1 cellular context compared by ENCODE assay signal in the genomic region with DNA sequence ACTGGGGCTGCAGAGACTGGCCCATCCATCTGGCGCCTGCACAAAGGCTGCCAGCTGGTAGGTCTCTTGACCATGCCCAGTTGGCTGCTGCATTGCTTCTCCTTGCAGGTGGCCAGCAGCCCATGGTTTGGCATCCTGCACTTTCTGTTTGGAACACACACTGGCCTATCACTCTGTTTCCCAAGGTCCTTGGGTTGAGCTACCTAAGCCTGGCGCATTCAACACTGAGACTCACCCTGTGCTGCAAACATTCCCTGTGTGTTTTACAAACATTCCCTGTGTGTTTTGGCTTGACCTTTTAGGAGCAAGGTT.
TF ChIP-seq lines count a peak whose summit lies in the region.

No MANE protein-coding gene starts in this region.

TF ChIP-seq in GM23338, 12 proteins besides CTCF, POLR2A, EP300 and RAD21:
- no peak for TF ChIP-seq CREB1 (CRISPR knock-in tag; IDR thresholded peaks at IDR 0.05; ENCODE audit: low read depth)
- TF ChIP-seq ZNF331 (CRISPR knock-in tag; IDR thresholded peaks at IDR 0.05; ENCODE audit: low read depth), result no peak
- no peak for TF ChIP-seq NANOG (IDR thresholded peaks at IDR 0.05; ENCODE audit: borderline replicate concordance)
- TF ChIP-seq, protein P1, sequence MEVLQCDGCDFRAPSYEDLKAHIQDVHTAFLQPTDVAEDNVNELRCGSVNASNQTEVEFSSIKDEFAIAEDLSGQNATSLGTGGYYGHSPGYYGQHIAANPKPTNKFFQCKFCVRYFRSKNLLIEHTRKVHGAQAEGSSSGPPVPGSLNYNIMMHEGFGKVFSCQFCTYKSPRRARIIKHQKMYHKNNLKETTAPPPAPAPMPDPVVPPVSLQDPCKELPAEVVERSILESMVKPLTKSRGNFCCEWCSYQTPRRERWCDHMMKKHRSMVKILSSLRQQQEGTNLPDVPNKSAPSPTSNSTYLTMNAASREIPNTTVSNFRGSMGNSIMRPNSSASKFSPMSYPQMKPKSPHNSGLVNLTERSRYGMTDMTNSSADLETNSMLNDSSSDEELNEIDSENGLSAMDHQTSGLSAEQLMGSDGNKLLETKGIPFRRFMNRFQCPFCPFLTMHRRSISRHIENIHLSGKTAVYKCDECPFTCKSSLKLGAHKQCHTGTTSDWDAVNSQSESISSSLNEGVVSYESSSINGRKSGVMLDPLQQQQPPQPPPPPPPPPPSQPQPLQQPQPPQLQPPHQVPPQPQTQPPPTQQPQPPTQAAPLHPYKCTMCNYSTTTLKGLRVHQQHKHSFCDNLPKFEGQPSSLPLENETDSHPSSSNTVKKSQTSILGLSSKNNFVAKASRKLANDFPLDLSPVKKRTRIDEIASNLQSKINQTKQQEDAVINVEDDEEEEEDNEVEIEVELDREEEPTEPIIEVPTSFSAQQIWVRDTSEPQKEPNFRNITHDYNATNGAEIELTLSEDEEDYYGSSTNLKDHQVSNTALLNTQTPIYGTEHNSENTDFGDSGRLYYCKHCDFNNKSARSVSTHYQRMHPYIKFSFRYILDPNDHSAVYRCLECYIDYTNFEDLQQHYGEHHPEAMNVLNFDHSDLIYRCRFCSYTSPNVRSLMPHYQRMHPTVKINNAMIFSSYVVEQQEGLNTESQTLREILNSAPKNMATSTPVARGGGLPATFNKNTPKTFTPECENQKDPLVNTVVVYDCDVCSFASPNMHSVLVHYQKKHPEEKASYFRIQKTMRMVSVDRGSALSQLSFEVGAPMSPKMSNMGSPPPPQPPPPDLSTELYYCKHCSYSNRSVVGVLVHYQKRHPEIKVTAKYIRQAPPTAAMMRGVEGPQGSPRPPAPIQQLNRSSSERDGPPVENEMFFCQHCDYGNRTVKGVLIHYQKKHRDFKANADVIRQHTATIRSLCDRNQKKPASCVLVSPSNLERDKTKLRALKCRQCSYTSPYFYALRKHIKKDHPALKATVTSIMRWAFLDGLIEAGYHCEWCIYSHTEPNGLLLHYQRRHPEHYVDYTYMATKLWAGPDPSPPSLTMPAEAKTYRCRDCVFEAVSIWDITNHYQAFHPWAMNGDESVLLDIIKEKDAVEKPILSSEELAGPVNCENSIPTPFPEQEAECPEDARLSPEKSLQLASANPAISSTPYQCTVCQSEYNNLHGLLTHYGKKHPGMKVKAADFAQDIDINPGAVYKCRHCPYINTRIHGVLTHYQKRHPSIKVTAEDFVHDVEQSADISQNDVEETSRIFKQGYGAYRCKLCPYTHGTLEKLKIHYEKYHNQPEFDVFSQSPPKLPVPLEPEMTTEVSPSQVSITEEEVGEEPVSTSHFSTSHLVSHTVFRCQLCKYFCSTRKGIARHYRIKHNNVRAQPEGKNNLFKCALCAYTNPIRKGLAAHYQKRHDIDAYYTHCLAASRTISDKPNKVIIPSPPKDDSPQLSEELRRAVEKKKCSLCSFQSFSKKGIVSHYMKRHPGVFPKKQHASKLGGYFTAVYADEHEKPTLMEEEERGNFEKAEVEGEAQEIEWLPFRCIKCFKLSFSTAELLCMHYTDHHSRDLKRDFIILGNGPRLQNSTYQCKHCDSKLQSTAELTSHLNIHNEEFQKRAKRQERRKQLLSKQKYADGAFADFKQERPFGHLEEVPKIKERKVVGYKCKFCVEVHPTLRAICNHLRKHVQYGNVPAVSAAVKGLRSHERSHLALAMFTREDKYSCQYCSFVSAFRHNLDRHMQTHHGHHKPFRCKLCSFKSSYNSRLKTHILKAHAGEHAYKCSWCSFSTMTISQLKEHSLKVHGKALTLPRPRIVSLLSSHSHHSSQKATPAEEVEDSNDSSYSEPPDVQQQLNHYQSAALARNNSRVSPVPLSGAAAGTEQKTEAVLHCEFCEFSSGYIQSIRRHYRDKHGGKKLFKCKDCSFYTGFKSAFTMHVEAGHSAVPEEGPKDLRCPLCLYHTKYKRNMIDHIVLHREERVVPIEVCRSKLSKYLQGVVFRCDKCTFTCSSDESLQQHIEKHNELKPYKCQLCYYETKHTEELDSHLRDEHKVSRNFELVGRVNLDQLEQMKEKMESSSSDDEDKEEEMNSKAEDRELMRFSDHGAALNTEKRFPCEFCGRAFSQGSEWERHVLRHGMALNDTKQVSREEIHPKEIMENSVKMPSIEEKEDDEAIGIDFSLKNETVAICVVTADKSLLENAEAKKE (CRISPR knock-in tag; IDR thresholded peaks at IDR 0.05), result no peak
- no peak for TF ChIP-seq POLR2AphosphoS5 (IDR thresholded peaks at IDR 0.05; ENCODE audit: low read depth)
- no peak for TF ChIP-seq JUNB (IDR thresholded peaks at IDR 0.05; ENCODE audit: unreplicated experiment)
- TF ChIP-seq EZH2phosphoT487 (IDR thresholded peaks at IDR 0.05; ENCODE audit: unreplicated experiment), result no peak
- TF ChIP-seq ZNF114 (CRISPR knock-in tag; IDR thresholded peaks at IDR 0.05), result no peak
- TF ChIP-seq, protein P2, sequence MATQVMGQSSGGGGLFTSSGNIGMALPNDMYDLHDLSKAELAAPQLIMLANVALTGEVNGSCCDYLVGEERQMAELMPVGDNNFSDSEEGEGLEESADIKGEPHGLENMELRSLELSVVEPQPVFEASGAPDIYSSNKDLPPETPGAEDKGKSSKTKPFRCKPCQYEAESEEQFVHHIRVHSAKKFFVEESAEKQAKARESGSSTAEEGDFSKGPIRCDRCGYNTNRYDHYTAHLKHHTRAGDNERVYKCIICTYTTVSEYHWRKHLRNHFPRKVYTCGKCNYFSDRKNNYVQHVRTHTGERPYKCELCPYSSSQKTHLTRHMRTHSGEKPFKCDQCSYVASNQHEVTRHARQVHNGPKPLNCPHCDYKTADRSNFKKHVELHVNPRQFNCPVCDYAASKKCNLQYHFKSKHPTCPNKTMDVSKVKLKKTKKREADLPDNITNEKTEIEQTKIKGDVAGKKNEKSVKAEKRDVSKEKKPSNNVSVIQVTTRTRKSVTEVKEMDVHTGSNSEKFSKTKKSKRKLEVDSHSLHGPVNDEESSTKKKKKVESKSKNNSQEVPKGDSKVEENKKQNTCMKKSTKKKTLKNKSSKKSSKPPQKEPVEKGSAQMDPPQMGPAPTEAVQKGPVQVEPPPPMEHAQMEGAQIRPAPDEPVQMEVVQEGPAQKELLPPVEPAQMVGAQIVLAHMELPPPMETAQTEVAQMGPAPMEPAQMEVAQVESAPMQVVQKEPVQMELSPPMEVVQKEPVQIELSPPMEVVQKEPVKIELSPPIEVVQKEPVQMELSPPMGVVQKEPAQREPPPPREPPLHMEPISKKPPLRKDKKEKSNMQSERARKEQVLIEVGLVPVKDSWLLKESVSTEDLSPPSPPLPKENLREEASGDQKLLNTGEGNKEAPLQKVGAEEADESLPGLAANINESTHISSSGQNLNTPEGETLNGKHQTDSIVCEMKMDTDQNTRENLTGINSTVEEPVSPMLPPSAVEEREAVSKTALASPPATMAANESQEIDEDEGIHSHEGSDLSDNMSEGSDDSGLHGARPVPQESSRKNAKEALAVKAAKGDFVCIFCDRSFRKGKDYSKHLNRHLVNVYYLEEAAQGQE (IDR thresholded peaks at IDR 0.05; ENCODE audit: unreplicated experiment), result no peak
- TF ChIP-seq, protein P3, sequence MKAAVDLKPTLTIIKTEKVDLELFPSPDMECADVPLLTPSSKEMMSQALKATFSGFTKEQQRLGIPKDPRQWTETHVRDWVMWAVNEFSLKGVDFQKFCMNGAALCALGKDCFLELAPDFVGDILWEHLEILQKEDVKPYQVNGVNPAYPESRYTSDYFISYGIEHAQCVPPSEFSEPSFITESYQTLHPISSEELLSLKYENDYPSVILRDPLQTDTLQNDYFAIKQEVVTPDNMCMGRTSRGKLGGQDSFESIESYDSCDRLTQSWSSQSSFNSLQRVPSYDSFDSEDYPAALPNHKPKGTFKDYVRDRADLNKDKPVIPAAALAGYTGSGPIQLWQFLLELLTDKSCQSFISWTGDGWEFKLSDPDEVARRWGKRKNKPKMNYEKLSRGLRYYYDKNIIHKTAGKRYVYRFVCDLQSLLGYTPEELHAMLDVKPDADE (IDR thresholded peaks at IDR 0.05), result no peak
- TF ChIP-seq EZH2 (IDR thresholded peaks at IDR 0.05; ENCODE audit: low read depth, unreplicated experiment), result no peak
- no peak for TF ChIP-seq STAT1 (IDR thresholded peaks at IDR 0.05; ENCODE audit: unreplicated experiment)
